ENCODE assay signal across 8 cellular contexts in genomic region chr1:69568435-69569280, GRCh38. TPM values are rescaled to one million over a fixed set of nuclear protein-coding genes. Genes with fewer than 3 reads are reported as not detected.
A peak's percentile ranks its signal among the peaks of the same experiment; 100 is the strongest.
DNase-seq lines count a peak whose midpoint lies in the region; ATAC-seq, FAIRE-seq and TF ChIP-seq lines count a peak whose summit lies in the region.

No MANE protein-coding gene starts in this region.

- ATAC-seq in GM21619 (IDR thresholded peaks at IDR 0.05; ENCODE audit: unreplicated experiment) (no peak), HG02610 (IDR thresholded peaks at IDR 0.05; ENCODE audit: unreplicated experiment) (no peak)

- CTCF ChIA-PET in RWPE1 (lab: Yijun Ruan, JAX): interaction anchor here (0.6 kb wide), 1 partner anchor 173 kb away, joined by 4 read pairs; no protein-coding TSS in a partner anchor

- no peak overlapping the region for H3K27ac ChIP-seq in ovary
- no peak overlapping the region for H3K27ac ChIP-seq in RWPE1

- POLR2A ChIA-PET in RWPE1 (lab: Yijun Ruan, JAX; ENCODE audit: low non-redundant PET): no interaction called here

- H3K4me3 ChIP-seq in fibroblast of mammary gland (ENCODE audit: control insufficient read depth, low read depth, low read length) (peak overlapping the region; percentile 9), ovary (peak overlapping the region; percentile 24)

- 1 to 2% (median 2%) methylated on average over 41 to 49 of the region's 49 CpGs for WGBS in ovary, 3 donors

- no peaks in the 10 kb centered on the region for H3K36me3 ChIP-seq in ovary

- peaks cover 7% of the 10 kb centered on the region for H3K4me1 ChIP-seq in ovary (ENCODE audit: insufficient read depth)

- H3K9me3 ChIP-seq in ovary: no peaks in the 10 kb centered on the region

- no peak for TF ChIP-seq POLR2A in ovary (IDR thresholded peaks at IDR 0.05)

- H3K27me3 ChIP-seq in ovary: no peaks in the 10 kb centered on the region

- intact Hi-C loops in ovary (cut with DNase I): no loop called here

- TF ChIP-seq CTCF in fibroblast of mammary gland (conservative IDR thresholded peaks at IDR 0.05; ENCODE audit: control insufficient read depth, insufficient read depth, low read depth, low read length) (no peak), ovary (IDR thresholded peaks at IDR 0.05) (no peak), RWPE1 (conservative IDR thresholded peaks at IDR 0.05; ENCODE audit: low read depth) (no peak)

- no peak for FAIRE-seq in RCC 7860 (lab: Jason Lieb, UNC)

- no peak for TF ChIP-seq EP300 in ovary (IDR thresholded peaks at IDR 0.05)

- peak; percentile 39 for DNase-seq in COR-L47 (lab: John Stamatoyannopoulos, UW)
- peak; percentile 29 for DNase-seq in NCI-H345 (lab: John Stamatoyannopoulos, UW)
- no peak for DNase-seq in fibroblast of mammary gland (ENCODE audit: low read depth)
- peak in 1 of 5 donors; percentile 9 for DNase-seq in ovary
- DNase-seq in RWPE1 (ENCODE audit: low spot score): no peak
- no peak for DNase-seq in RCC 7860 (ENCODE audit: low spot score)

RNA-seq across cellular contexts. Expression of gene LRRC7, which starts 0.9 kb away (rescaled TPM):
- total RNA-seq in ovary: under 1 TPM in 3 of 7 donors, not detected in 4; 0.12 to 0.24 (median 0.13) TPM
- under 1 TPM; 0.01 to 0.45 TPM for polyA plus RNA-seq in ovary

Comparison
In these comparisons a context has a peak if more than half of its experiments do, and no peak if none do; other contexts are left out.
1. DNase-seq: peak in COR-L47 (single experiment) and NCI-H345 (single experiment); none in fibroblast of mammary gland (single experiment), RWPE1 (single experiment) and RCC 7860 (single experiment).